ENCODE assay signal across 28 cellular contexts in the genomic region with DNA sequence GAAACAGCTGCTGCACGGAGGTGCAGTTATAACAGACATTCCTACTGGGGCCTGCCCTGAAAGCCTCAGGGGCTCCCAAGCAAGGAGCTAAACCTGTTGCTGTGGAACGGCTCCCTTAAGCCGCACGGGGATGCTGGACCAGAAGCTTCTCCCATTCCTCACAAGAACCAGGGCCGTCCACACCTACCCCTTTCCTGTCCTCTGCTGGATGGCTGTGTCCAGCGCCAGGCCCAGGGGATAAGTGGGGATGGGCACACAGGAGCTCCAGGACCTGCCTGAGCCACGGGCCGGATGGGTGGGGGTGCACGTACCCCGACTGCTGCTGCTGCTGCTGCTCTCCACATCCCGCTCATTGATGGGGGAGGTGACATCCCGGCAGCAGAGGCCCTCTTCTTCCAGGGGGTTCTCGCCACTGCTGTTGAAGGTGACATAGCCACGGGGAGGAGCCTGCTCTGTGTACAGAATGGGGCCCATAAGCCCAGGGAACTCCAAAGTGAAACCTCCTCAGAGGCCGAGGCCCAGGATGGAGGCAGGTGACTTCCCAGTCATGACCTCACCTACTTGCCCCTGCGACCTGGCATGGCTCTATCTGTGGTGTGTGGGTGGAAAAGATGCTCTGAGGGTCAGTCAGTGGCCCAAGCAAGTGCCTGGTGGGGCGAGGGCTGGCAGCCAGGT. TPM values are rescaled to one million over a fixed set of nuclear protein-coding genes. Genes with fewer than 3 reads are reported as not detected.
DNase-seq lines count a peak whose midpoint lies in the region; ATAC-seq and TF ChIP-seq lines count a peak whose summit lies in the region.
"Had no signal": no experiment of that assay in that cellular context is flagged by ENCODE, and none has a peak within 500 bp of the region (broad histone marks: within the 10 kb centered on the region; RNA-seq: fewer than 3 reads in every experiment).

No MANE protein-coding gene starts in this region.

- no peak for TF ChIP-seq POLR2A in right lobe of liver (IDR thresholded peaks at IDR 0.05)

- peaks cover 0 to 6% of the 10 kb centered on the region in 2 donors for H3K36me3 Mint-ChIP-seq in activated naive CD4-positive, alpha-beta T cell treated with anti-CD3 and anti-CD28 coated beads, Interleukin-2, amount 50 U/mL, for 72 hours
- H3K36me3 Mint-ChIP-seq in type B pancreatic cell (peaks cover 6% of the 10 kb centered on the region), MCF 10A (ENCODE audit: insufficient read depth, unreplicated experiment) (peaks cover 66% of the 10 kb centered on the region)

- no peaks in the 10 kb centered on the region for H3K9me3 ChIP-seq in right lobe of liver
- H3K9me3 ChIP-seq: Peyer's patch, thyroid gland had no signal

- H3K36me3 ChIP-seq in right lobe of liver, result peaks cover 0 to 27% (median 7%) of the 10 kb centered on the region in 4 donors

- H3K4me3 Mint-ChIP-seq in type B pancreatic cell, result no peak overlapping the region
- no peak overlapping the region for H3K4me3 Mint-ChIP-seq in MCF 10A (ENCODE audit: unreplicated experiment)
- H3K4me3 Mint-ChIP-seq: activated CD4-positive, alpha-beta memory T cell treated with anti-CD3 and anti-CD28 coated beads, Interleukin-2, amount 10 ng/mL, durations not matched to agents 7 days and 5 days; activated naive CD8-positive, alpha-beta T cell treated with anti-CD3 and anti-CD28 coated beads, Interleukin-2, amount 10 ng/mL, durations not matched to agents 7 days and 5 days; B cell; CD8-positive, alpha-beta memory T cell; central memory CD8-positive, alpha-beta T cell; stimulated activated naive CD8-positive, alpha-beta T cell treated with anti-CD3 and anti-CD28 coated beads, Interleukin-15, amount 100 ng/mL, for 72 hours had no signal

- H3K27me3 Mint-ChIP-seq in type B pancreatic cell (no peaks in the 10 kb centered on the region), MCF 10A (ENCODE audit: insufficient read depth, unreplicated experiment) (no peaks in the 10 kb centered on the region)
- H3K27me3 Mint-ChIP-seq: activated CD4-positive, alpha-beta memory T cell treated with anti-CD3 and anti-CD28 coated beads, Interleukin-2, amount 10 ng/mL, durations not matched to agents 7 days and 5 days; activated naive CD8-positive, alpha-beta T cell treated with anti-CD3 and anti-CD28 coated beads, Interleukin-2, amount 10 ng/mL, durations not matched to agents 7 days and 5 days; B cell; CD8-positive, alpha-beta memory T cell; central memory CD8-positive, alpha-beta T cell; stimulated activated naive CD8-positive, alpha-beta T cell treated with anti-CD3 and anti-CD28 coated beads, Interleukin-15, amount 100 ng/mL, for 72 hours had no signal

- H3K9me3 Mint-ChIP-seq in activated naive CD4-positive, alpha-beta T cell treated with anti-CD3 and anti-CD28 coated beads, Interleukin-2, amount 50 U/mL, for 72 hours, result no peaks in the 10 kb centered on the region
- no peaks in the 10 kb centered on the region for H3K9me3 Mint-ChIP-seq in type B pancreatic cell
- H3K9me3 Mint-ChIP-seq in MCF 10A (ENCODE audit: unreplicated experiment), result no peaks in the 10 kb centered on the region
- H3K9me3 Mint-ChIP-seq: activated CD4-positive, alpha-beta memory T cell treated with anti-CD3 and anti-CD28 coated beads, Interleukin-2, amount 10 ng/mL, durations not matched to agents 7 days and 5 days; activated naive CD8-positive, alpha-beta T cell treated with anti-CD3 and anti-CD28 coated beads, Interleukin-2, amount 10 ng/mL, durations not matched to agents 7 days and 5 days; CD8-positive, alpha-beta memory T cell; central memory CD8-positive, alpha-beta T cell; stimulated activated naive CD8-positive, alpha-beta T cell treated with anti-CD3 and anti-CD28 coated beads, Interleukin-15, amount 100 ng/mL, for 72 hours had no signal

- no peak overlapping the region for H3K4me3 ChIP-seq in right lobe of liver
- H3K4me3 ChIP-seq: dorsolateral prefrontal cortex, Peyer's patch, thyroid gland had no signal

- POLR2A ChIA-PET in MCF 10A (lab: Yijun Ruan, JAX), result interaction anchor here (2.9 kb wide), 1 partner anchor 8 kb away, joined by 8 read pairs; no protein-coding TSS in a partner anchor

- 60% methylated on average over 3 of the region's 17 CpGs for WGBS in right lobe of liver (ENCODE audit: insufficient coverage, low coverage, low lambda C conversion rate, missing lambda C conversion rate)

- no peak for TF ChIP-seq CTCF in right lobe of liver (IDR thresholded peaks at IDR 0.05)
- no peak for TF ChIP-seq CTCF in type B pancreatic cell (conservative IDR thresholded peaks at IDR 0.05)
- no peak for TF ChIP-seq CTCF in MCF 10A (IDR thresholded peaks at IDR 0.05; ENCODE audit: unreplicated experiment)

- intact Hi-C loops in right lobe of liver (cut with DNase I), result no loop called here
- intact Hi-C loops in MCF 10A (cut with micrococcal nuclease), result no loop called here

- no peak for ATAC-seq in activated naive CD4-positive, alpha-beta T cell treated with anti-CD3 and anti-CD28 coated beads, Interleukin-2, amount 50 U/mL, for 72 hours
- ATAC-seq in right lobe of liver (peak; percentile 3 to 65 (median 22)), HG03565 (IDR thresholded peaks at IDR 0.05; ENCODE audit: unreplicated experiment) (no peak)
- ATAC-seq: activated CD4-positive, CD25-positive, alpha-beta regulatory T cell treated with anti-CD3 and anti-CD28 coated beads, Interleukin-2, amount 50 U/mL, for 24 hours; stimulated activated naive CD8-positive, alpha-beta T cell treated with anti-CD3 and anti-CD28 coated beads, Interleukin-15, amount 100 ng/mL, for 72 hours had no signal

- CTCF ChIA-PET in MCF 10A (lab: Yijun Ruan, JAX), result interaction anchor here (1.1 kb wide), 1 partner anchor 299 kb away, joined by 3 read pairs; no protein-coding TSS in a partner anchor

- BruUV-seq in MCF 10A (replicated peaks; lab: Mats Ljungman, UMichigan), result no TSS peak

- H3K27ac Mint-ChIP-seq in activated naive CD4-positive, alpha-beta T cell treated with anti-CD3 and anti-CD28 coated beads, Interleukin-2, amount 50 U/mL, for 72 hours, result peak overlapping the region; percentile 13 to 41
- H3K27ac Mint-ChIP-seq in type B pancreatic cell, result peak overlapping the region; percentile 33
- H3K27ac Mint-ChIP-seq in MCF 10A (ENCODE audit: low read depth, unreplicated experiment), result no peak overlapping the region
- H3K27ac Mint-ChIP-seq: activated CD4-positive, alpha-beta memory T cell treated with anti-CD3 and anti-CD28 coated beads, Interleukin-2, amount 10 ng/mL, durations not matched to agents 7 days and 5 days; activated naive CD8-positive, alpha-beta T cell treated with anti-CD3 and anti-CD28 coated beads, Interleukin-2, amount 10 ng/mL, durations not matched to agents 7 days and 5 days; B cell; stimulated activated naive CD8-positive, alpha-beta T cell treated with anti-CD3 and anti-CD28 coated beads, Interleukin-15, amount 100 ng/mL, for 72 hours had no signal

- DNase-seq in activated naive CD4-positive, alpha-beta T cell treated with anti-CD3 and anti-CD28 coated beads, Interleukin-2, amount 50 U/mL, for 72 hours (ENCODE audit: low spot score in 2 of 2), result no peak
- no peak for DNase-seq in activated naive CD4-positive, alpha-beta T cell treated with Interleukin-2 at 50 U/mL for 16 hours
- DNase-seq in epidermal melanocyte (ENCODE audit: insufficient read length, low spot score), result peak; percentile 12
- peak in 1 of 3 donors; percentile 48 for DNase-seq in right lobe of liver
- DNase-seq in type B pancreatic cell (ENCODE audit: extremely low spot score, unreplicated experiment), result no peak
- no peak for DNase-seq in MCF 10A (ENCODE audit: unreplicated experiment)
- no peak for DNase-seq in GOT3 (lab: John Stamatoyannopoulos, UW)
- DNase-seq: activated CD4-positive, alpha-beta memory T cell treated with anti-CD3 and anti-CD28 coated beads, Interleukin-2, amount 10 ng/mL, durations not matched to agents 7 days and 5 days; activated CD8-positive, alpha-beta memory T cell treated with anti-CD3 and anti-CD28 coated beads, Interleukin-2, amount 50 U/mL, for 48 hours; activated effector memory CD4-positive, alpha-beta T cell treated with Interleukin-2 at 50 U/mL for 16 hours; activated naive CD8-positive, alpha-beta T cell treated with anti-CD3 and anti-CD28 coated beads, Interleukin-2, amount 10 ng/mL, durations not matched to agents 7 days and 5 days; mammary epithelial cell; NCI-H1417; NCI-H2081; NCI-H226; occipital lobe; Peyer's patch; small intestine; stimulated activated naive CD8-positive, alpha-beta T cell treated with anti-CD3 and anti-CD28 coated beads, Interleukin-15, amount 100 ng/mL, for 72 hours; thyroid gland had no signal

- peaks cover 0 to 18% (median 5%) of the 10 kb centered on the region in 4 donors for H3K4me1 ChIP-seq in right lobe of liver
- H3K4me1 ChIP-seq: Peyer's patch, thyroid gland had no signal

- peaks cover 5% of the 10 kb centered on the region for H3K4me1 Mint-ChIP-seq in type B pancreatic cell (ENCODE audit: unreplicated experiment)
- H3K4me1 Mint-ChIP-seq in MCF 10A (ENCODE audit: insufficient read depth, unreplicated experiment), result no peaks in the 10 kb centered on the region
- H3K4me1 Mint-ChIP-seq: B cell had no signal

- peak overlapping the region in 2 of 3 donors; percentile 53 to 56 for H3K27ac ChIP-seq in right lobe of liver
- H3K27ac ChIP-seq: Peyer's patch, thyroid gland had no signal

- no peaks in the 10 kb centered on the region for H3K27me3 ChIP-seq in right lobe of liver
- H3K27me3 ChIP-seq: dorsolateral prefrontal cortex, Peyer's patch, thyroid gland had no signal

RNA-seq across cellular contexts. Expression of a gene that starts 8.6 kb away (rescaled TPM):
- 10 to 100 TPM; 20.7 to 42.8 TPM for total RNA-seq in activated naive CD4-positive, alpha-beta T cell treated with anti-CD3 and anti-CD28 coated beads, Interleukin-2, amount 50 U/mL, for 72 hours
- total RNA-seq in right lobe of liver, result 10 to 100 TPM; 17.8 to 36.3 (median 23.0) TPM
- total RNA-seq in type B pancreatic cell (ENCODE audit: low replicate concordance), result 36.7 and 37.7 TPM in 2 replicates
- 18.3 and 21.8 TPM in 2 replicates for total RNA-seq in MCF 10A (2022)

RNA-seq across cellular contexts. Expression of a gene that starts 32.1 kb away (rescaled TPM):
- total RNA-seq in activated naive CD4-positive, alpha-beta T cell treated with anti-CD3 and anti-CD28 coated beads, Interleukin-2, amount 50 U/mL, for 72 hours, result 10 to 100 TPM; 19.4 to 21.5 TPM
- total RNA-seq in right lobe of liver, result 10 to 100 TPM in 1 of 6 experiments, 1 to 10 TPM in 5; 4.7 to 10.7 (median 7.6) TPM
- 21.6 and 36.7 TPM in 2 replicates for total RNA-seq in type B pancreatic cell (ENCODE audit: low replicate concordance)
- 29.9 and 35.0 TPM in 2 replicates for total RNA-seq in MCF 10A (2022)

RNA-seq across cellular contexts. Expression of a gene that starts 32.4 kb away (rescaled TPM):
- total RNA-seq in activated naive CD4-positive, alpha-beta T cell treated with anti-CD3 and anti-CD28 coated beads, Interleukin-2, amount 50 U/mL, for 72 hours, result under 1 TPM in 1 of 2 donors, not detected in 1; 0.09 TPM
- under 1 TPM in 5 of 6 experiments, not detected in 1; 0.12 to 0.92 (median 0.42) TPM for total RNA-seq in right lobe of liver
- total RNA-seq in type B pancreatic cell (ENCODE audit: low replicate concordance), result 0.74 and 2.6 TPM in 2 replicates
- 0.56 and 1.6 TPM in 2 replicates for total RNA-seq in MCF 10A (2022)
- total RNA-seq: activated CD4-positive, alpha-beta memory T cell treated with anti-CD3 and anti-CD28 coated beads, Interleukin-2, amount 10 ng/mL, durations not matched to agents 7 days and 5 days; H1; Peyer's patch; T-helper 1 cell treated with Interleukin-12 subunit alpha and Interleukin-12 subunit beta and Interleukin-4 antibody, amounts not matched to agents 30 ng/mL and 1 ng/mL, for 36 hours had no signal

Comparison
In these comparisons a context has a peak if more than half of its experiments do, and no peak if none do; other contexts are left out.
1. ATAC-seq: peak in right lobe of liver (4 of 4); none in activated naive CD4-positive, alpha-beta T cell treated with anti-CD3 and anti-CD28 coated beads, Interleukin-2, amount 50 U/mL, for 72 hours (0 of 2) and HG03565 (single experiment).